8 cellular contexts compared by ENCODE assay signal in the genomic region with DNA sequence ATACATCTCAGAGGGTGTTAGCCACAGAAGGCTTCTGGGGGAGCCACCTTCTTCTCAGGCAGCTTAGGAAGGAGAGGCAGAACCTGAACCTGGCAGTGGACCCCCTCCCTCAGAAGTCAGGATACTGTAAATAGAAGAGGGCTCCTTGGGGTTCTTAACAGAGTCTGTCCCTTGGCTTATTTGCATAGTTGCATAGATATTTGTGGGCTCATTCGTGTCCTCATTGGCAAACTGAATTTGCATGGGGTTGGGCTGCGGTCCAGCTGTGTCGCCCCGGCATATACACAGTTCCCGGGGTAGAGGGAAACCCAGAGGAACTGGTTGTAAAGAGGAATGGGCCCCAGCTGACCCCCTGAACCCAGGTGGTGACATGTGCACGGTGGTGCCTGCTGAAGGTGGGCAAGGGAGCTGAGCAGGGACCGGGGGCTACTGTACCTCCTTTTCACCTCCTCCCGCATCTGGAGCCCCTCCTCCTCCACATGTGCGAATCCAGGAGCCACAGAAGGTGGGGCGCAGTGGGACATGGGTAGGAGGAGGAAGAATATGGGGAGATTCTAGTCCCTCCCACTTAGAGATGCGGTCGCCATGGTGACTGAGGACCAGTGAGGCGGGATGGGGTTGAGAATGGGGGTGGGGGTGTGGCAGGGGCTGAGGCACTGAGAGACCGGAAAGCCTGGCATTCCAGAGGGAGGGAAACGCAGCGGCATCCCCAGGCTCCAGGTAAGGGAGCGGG. TPM values are rescaled to one million over a fixed set of nuclear protein-coding genes. Genes with fewer than 3 reads are reported as not detected.
DNase-seq lines count a peak whose midpoint lies in the region; ATAC-seq, FAIRE-seq and TF ChIP-seq lines count a peak whose summit lies in the region.

No MANE protein-coding gene starts in this region.

- H3K4me2 ChIP-seq in A549 = no peak overlapping the region

- POLR2A ChIA-PET in A549 (lab: Yijun Ruan, JAX) = interaction anchor here (2.4 kb wide), 1 partner anchor 63 kb away, joined by 10 read pairs; a partner anchor contains a TSS
- POLR2A ChIA-PET in activated CD8-positive, alpha-beta T cell treated with anti-CD3 and anti-CD28 coated beads, Interleukin-2, amount 10 ng/mL, durations not matched to agents 7 days and 5 days (lab: Charles Lee) = interaction anchor here (0.6 to 5.0 kb wide), 4 partner anchors 45 to 384 kb away, joined by 3 to 37 read pairs (median 18); a partner anchor contains a TSS

- H3K27ac ChIP-seq in A549 = no peak overlapping the region

- 79% methylated on average over 15 of the region's 17 CpGs for WGBS in A549 (ENCODE audit: missing lambda C conversion rate)

- no peak for TF ChIP-seq CTCF in A549 (IDR thresholded peaks at IDR 0.05)

- peaks cover 22% of the 10 kb centered on the region for H3K4me1 ChIP-seq in A549

- TF ChIP-seq EP300 in A549 (IDR thresholded peaks at IDR 0.05) = no peak

- H3K9me3 ChIP-seq in A549 = no peaks in the 10 kb centered on the region

- no peak for DNase-seq in A549 (ENCODE audit: low read depth in 1 of 2, low spot score in 1 of 2)
- DNase-seq in activated CD8-positive, alpha-beta T cell treated with anti-CD3 and anti-CD28 coated beads, Interleukin-2, amount 10 ng/mL, durations not matched to agents 7 days and 5 days = no peak
- no peak for DNase-seq in SIG-M5 (lab: John Stamatoyannopoulos, UW)
- no peak for DNase-seq in cerebellar cortex (ENCODE audit: low spot score)
- DNase-seq in SW 1271 (lab: John Stamatoyannopoulos, UW) = no peak

- FAIRE-seq in A549 (lab: Jason Lieb, UNC) = no peak

- no peak overlapping the region for H3K4me3 ChIP-seq in A549

- TF ChIP-seq POLR2A in A549 (IDR thresholded peaks at IDR 0.05; ENCODE audit: low read length) = no peak

- no peak overlapping the region for H3K4me3 Mint-ChIP-seq in activated CD8-positive, alpha-beta T cell treated with anti-CD3 and anti-CD28 coated beads, Interleukin-2, amount 10 ng/mL, durations not matched to agents 7 days and 5 days

- H3K9me3 Mint-ChIP-seq in activated CD8-positive, alpha-beta T cell treated with anti-CD3 and anti-CD28 coated beads, Interleukin-2, amount 10 ng/mL, durations not matched to agents 7 days and 5 days (ENCODE audit: insufficient read depth) = no peaks in the 10 kb centered on the region

- TF ChIP-seq RAD21 in A549 (conservative IDR thresholded peaks at IDR 0.05 in 1 of 2, IDR thresholded peaks at IDR 0.05 in 1 of 2) = no peak

- peak overlapping the region; percentile 72 for H3K27ac Mint-ChIP-seq in activated CD8-positive, alpha-beta T cell treated with anti-CD3 and anti-CD28 coated beads, Interleukin-2, amount 10 ng/mL, durations not matched to agents 7 days and 5 days

- CTCF ChIA-PET in A549 (lab: Yijun Ruan, JAX) = interaction anchor here (0.7 to 54.8 kb wide), 7 partner anchors 12 to 80 kb away, joined by 3 to 2239 read pairs (median 4); a partner anchor contains a TSS
- CTCF ChIA-PET in activated CD8-positive, alpha-beta T cell treated with anti-CD3 and anti-CD28 coated beads, Interleukin-2, amount 10 ng/mL, durations not matched to agents 7 days and 5 days (lab: Charles Lee) = interaction anchor here (0.9 to 9.6 kb wide), 4 partner anchors 20 to 76 kb away, joined by 4 to 254 read pairs (median 28); no protein-coding TSS in a partner anchor

- peaks cover 74% of the 10 kb centered on the region for H3K4me1 Mint-ChIP-seq in activated CD8-positive, alpha-beta T cell treated with anti-CD3 and anti-CD28 coated beads, Interleukin-2, amount 10 ng/mL, durations not matched to agents 7 days and 5 days (ENCODE audit: low read depth)

- ATAC-seq in A549 (no peak), GM19035 (IDR thresholded peaks at IDR 0.05; ENCODE audit: unreplicated experiment) (peak; percentile 52), HG02885 (IDR thresholded peaks at IDR 0.05; ENCODE audit: poor library complexity, unreplicated experiment) (peak; percentile 63), HG03025 (IDR thresholded peaks at IDR 0.05; ENCODE audit: low FRiP score, unreplicated experiment) (no peak)
- ATAC-seq in activated CD8-positive, alpha-beta T cell treated with anti-CD3 and anti-CD28 coated beads, Interleukin-2, amount 10 ng/mL, durations not matched to agents 7 days and 5 days = no peak

- no peaks in the 10 kb centered on the region for H3K27me3 Mint-ChIP-seq in activated CD8-positive, alpha-beta T cell treated with anti-CD3 and anti-CD28 coated beads, Interleukin-2, amount 10 ng/mL, durations not matched to agents 7 days and 5 days (ENCODE audit: low read depth)

- H3K36me3 Mint-ChIP-seq in activated CD8-positive, alpha-beta T cell treated with anti-CD3 and anti-CD28 coated beads, Interleukin-2, amount 10 ng/mL, durations not matched to agents 7 days and 5 days (ENCODE audit: low read depth) = no peaks in the 10 kb centered on the region

TF ChIP-seq in A549, 52 proteins besides CTCF, POLR2A, EP300 and RAD21:
- no peak for TF ChIP-seq NPAS2 (CRISPR knock-in tag; IDR thresholded peaks at IDR 0.05; ENCODE audit: borderline replicate concordance)
- no peak for TF ChIP-seq ESRRA (IDR thresholded peaks at IDR 0.05; ENCODE audit: borderline replicate concordance, low read length)
- no peak for TF ChIP-seq RARB (CRISPR knock-in tag; IDR thresholded peaks at IDR 0.05)
- TF ChIP-seq, protein P1, sequence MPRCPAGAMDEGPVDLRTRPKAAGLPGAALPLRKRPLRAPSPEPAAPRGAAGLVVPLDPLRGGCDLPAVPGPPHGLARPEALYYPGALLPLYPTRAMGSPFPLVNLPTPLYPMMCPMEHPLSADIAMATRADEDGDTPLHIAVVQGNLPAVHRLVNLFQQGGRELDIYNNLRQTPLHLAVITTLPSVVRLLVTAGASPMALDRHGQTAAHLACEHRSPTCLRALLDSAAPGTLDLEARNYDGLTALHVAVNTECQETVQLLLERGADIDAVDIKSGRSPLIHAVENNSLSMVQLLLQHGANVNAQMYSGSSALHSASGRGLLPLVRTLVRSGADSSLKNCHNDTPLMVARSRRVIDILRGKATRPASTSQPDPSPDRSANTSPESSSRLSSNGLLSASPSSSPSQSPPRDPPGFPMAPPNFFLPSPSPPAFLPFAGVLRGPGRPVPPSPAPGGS (IDR thresholded peaks at IDR 0.05) = no peak
- TF ChIP-seq, protein P2, sequence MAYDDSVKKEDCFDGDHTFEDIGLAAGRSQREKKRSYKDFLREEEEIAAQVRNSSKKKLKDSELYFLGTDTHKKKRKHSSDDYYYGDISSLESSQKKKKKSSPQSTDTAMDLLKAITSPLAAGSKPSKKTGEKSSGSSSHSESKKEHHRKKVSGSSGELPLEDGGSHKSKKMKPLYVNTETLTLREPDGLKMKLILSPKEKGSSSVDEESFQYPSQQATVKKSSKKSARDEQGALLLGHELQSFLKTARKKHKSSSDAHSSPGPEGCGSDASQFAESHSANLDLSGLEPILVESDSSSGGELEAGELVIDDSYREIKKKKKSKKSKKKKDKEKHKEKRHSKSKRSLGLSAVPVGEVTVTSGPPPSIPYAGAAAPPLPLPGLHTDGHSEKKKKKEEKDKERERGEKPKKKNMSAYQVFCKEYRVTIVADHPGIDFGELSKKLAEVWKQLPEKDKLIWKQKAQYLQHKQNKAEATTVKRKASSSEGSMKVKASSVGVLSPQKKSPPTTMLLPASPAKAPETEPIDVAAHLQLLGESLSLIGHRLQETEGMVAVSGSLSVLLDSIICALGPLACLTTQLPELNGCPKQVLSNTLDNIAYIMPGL (CRISPR knock-in tag; IDR thresholded peaks at IDR 0.05; ENCODE audit: borderline replicate concordance) = no peak
- peak; percentile 44; the same call in 1 of the 2 replicates for TF ChIP-seq KDM1A (IDR thresholded peaks at IDR 0.05; ENCODE audit: low read depth)
- TF ChIP-seq PHF8 (IDR thresholded peaks at IDR 0.05; ENCODE audit: borderline replicate concordance, low read depth) = no peak
- TF ChIP-seq, protein P3, sequence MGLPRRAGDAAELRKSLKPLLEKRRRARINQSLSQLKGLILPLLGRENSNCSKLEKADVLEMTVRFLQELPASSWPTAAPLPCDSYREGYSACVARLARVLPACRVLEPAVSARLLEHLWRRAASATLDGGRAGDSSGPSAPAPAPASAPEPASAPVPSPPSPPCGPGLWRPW (IDR thresholded peaks at IDR 0.05) = no peak

RNA-seq across cellular contexts. Expression of a gene that starts 3.8 kb away (rescaled TPM):
- polyA plus RNA-seq in A549 (2011; rRNA removed) = 0.27 and 0.37 TPM in 2 replicates
- polyA plus RNA-seq in A549 (2012; cell fraction: cytosol; rRNA removed) = 0.06 and 0.07 TPM in 2 replicates
- polyA plus RNA-seq in A549 (2012; cell fraction: nucleus; rRNA removed) = 0.49 and 0.66 TPM in 2 replicates
- polyA plus RNA-seq in A549 (2017; fragmentation: RNase III; extraction: RNeasy Plus Mini Kit Qiagen cat#74134 plus additional on column Dnase treatment) = 0.04 to 0.09 TPM (median 0.07 TPM) in 3 replicates
- 0.58 and 0.78 TPM in 2 replicates for polyA minus RNA-seq in A549 (2011; rRNA and poly(A)+ RNA removed)
- 10 to 100 TPM; 16.8 to 17.8 TPM for total RNA-seq in activated CD8-positive, alpha-beta T cell treated with anti-CD3 and anti-CD28 coated beads, Interleukin-2, amount 10 ng/mL, durations not matched to agents 7 days and 5 days

RNA-seq across cellular contexts. Expression of a gene that starts 35.0 kb away (rescaled TPM):
- polyA plus RNA-seq in A549 (2011; rRNA removed) (155 and 214 TPM in 2 replicates), A549 (2017; fragmentation: RNase III; extraction: RNeasy Plus Mini Kit Qiagen cat#74134 plus additional on column Dnase treatment) (286 to 310 TPM (median 288 TPM) in 3 replicates)
- polyA plus RNA-seq in A549 (2012; cell fraction: cytosol; rRNA removed) = 353 and 498 TPM in 2 replicates
- polyA plus RNA-seq in A549 (2012; cell fraction: nucleus; rRNA removed) = 1,197 and 1,289 TPM in 2 replicates
- polyA minus RNA-seq in A549 (2011; rRNA and poly(A)+ RNA removed) = 151 and 242 TPM in 2 replicates
- 10 to 100 TPM in 1 of 2 experiments, 1 to 10 TPM in 1; 8.5 to 10.3 TPM for total RNA-seq in activated CD8-positive, alpha-beta T cell treated with anti-CD3 and anti-CD28 coated beads, Interleukin-2, amount 10 ng/mL, durations not matched to agents 7 days and 5 days

RNA-seq across cellular contexts. Expression of a gene that starts 44.4 kb away (rescaled TPM):
- polyA plus RNA-seq in A549 (2011; rRNA removed) = 30.7 and 38.8 TPM in 2 replicates
- 19.9 and 24.4 TPM in 2 replicates for polyA plus RNA-seq in A549 (2012; cell fraction: cytosol; rRNA removed)
- 11.8 and 17.0 TPM in 2 replicates for polyA plus RNA-seq in A549 (2012; cell fraction: nucleus; rRNA removed)
- polyA plus RNA-seq in A549 (2017; fragmentation: RNase III; extraction: RNeasy Plus Mini Kit Qiagen cat#74134 plus additional on column Dnase treatment) = 22.7 to 25.1 TPM (median 23.1 TPM) in 3 replicates
- 34.0 and 47.4 TPM in 2 replicates for polyA minus RNA-seq in A549 (2011; rRNA and poly(A)+ RNA removed)
- 10 to 100 TPM; 31.8 to 33.8 TPM for total RNA-seq in activated CD8-positive, alpha-beta T cell treated with anti-CD3 and anti-CD28 coated beads, Interleukin-2, amount 10 ng/mL, durations not matched to agents 7 days and 5 days

Comparison
In these comparisons a context has a peak if more than half of its experiments do, and no peak if none do; other contexts are left out.
1. ATAC-seq: peak in GM19035 (single experiment) and HG02885 (single experiment); none in A549 (0 of 2), activated CD8-positive, alpha-beta T cell treated with anti-CD3 and anti-CD28 coated beads, Interleukin-2, amount 10 ng/mL, durations not matched to agents 7 days and 5 days (single experiment) and HG03025 (single experiment).